Comparison of ENCODE assay signal across 19 cellular contexts in the genomic region with DNA sequence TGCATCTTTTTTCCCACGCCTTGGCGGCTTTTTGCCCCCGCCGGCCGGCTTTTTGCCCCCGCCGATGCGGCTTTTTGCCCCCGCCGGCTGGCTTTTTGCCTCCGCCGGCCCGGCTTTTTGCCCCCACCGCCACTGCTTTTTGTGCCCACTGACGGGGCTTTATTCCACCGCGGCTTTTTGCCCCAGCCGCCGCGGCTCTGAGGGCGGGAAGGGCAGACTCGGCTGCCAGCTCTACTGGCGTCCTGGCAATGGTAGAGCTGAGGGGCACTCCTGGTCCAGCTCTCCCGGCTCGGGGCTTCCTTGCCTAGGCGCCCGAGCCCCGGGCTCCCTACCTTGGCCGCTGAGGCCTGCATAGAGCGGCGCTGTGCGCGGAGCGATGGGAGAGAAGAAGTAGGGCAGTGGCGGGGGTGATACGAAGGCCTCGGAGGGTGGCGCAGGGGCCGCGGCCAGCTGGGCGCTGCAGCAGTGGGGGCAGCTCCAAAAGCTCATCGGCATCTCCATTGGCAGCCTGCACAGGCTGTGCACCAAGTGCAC.
DNase-seq lines count a peak whose midpoint lies in the region; ATAC-seq and TF ChIP-seq lines count a peak whose summit lies in the region.
"Had no signal": no experiment of that assay in that cellular context is flagged by ENCODE, and none has a peak within 500 bp of the region (broad histone marks: within the 10 kb centered on the region; RNA-seq: fewer than 3 reads in every experiment).

No MANE protein-coding gene starts in this region.

- intact Hi-C loops in activated CD4-positive, alpha-beta T cell treated with anti-CD3 and anti-CD28 coated beads, Interleukin-2, amount 10 ng/mL, durations not matched to agents 24 days and 14 days (cut with micrococcal nuclease), result no loop called here

- H3K27me3 ChIP-seq in SK-N-SH (ENCODE audit: insufficient read depth), result no peaks in the 10 kb centered on the region
- H3K27me3 ChIP-seq in osteoblast (ENCODE audit: insufficient read depth, low read length), result no peaks in the 10 kb centered on the region

- 56% methylated on average over 42 of the region's 42 CpGs for WGBS in SK-N-SH (ENCODE audit: low lambda C conversion rate)

- in situ Hi-C loops in GM13976 (cut with MboI; ENCODE audit: low sequenced_read_pairs, unreplicated experiment), result no loop called here

- ATAC-seq in SK-N-SH treated with all-trans-retinoic acid at 6 μM for 48 hours, result no peak
- ATAC-seq: GM23338 had no signal

- H3F3A ChIP-seq in SK-N-SH (replicated peaks; ENCODE audit: insufficient read depth), result no peaks in the 10 kb centered on the region

- no peak overlapping the region for H3K27ac Mint-ChIP-seq in activated CD4-positive, alpha-beta T cell treated with anti-CD3 and anti-CD28 coated beads, Interleukin-2, amount 10 ng/mL, durations not matched to agents 24 days and 14 days
- H3K27ac Mint-ChIP-seq: CD4-positive, alpha-beta T cell; GM23338; H9 had no signal

- no peaks in the 10 kb centered on the region for H3K27me3 Mint-ChIP-seq in activated CD4-positive, alpha-beta T cell treated with anti-CD3 and anti-CD28 coated beads, Interleukin-2, amount 10 ng/mL, durations not matched to agents 24 days and 14 days
- H3K27me3 Mint-ChIP-seq: CD4-positive, alpha-beta T cell had no signal

- no peaks in the 10 kb centered on the region for H3K36me3 ChIP-seq in SK-N-SH (replicated peaks in 1 of 2; ENCODE audit: control insufficient read depth in 1 of 2, insufficient read depth in 2 of 2, low read length in 1 of 2)
- no peaks in the 10 kb centered on the region for H3K36me3 ChIP-seq in osteoblast (ENCODE audit: insufficient read depth, low read length)

- TF ChIP-seq CTCF in SK-N-SH (IDR thresholded peaks at IDR 0.05) (no peak), GM13976 (IDR thresholded peaks at IDR 0.05; ENCODE audit: borderline replicate concordance, control extremely low read depth, extremely low read depth, insufficient read depth, missing control alignments) (no peak), osteoblast (IDR thresholded peaks at IDR 0.05; ENCODE audit: extremely low read depth, low read depth, low read length) (no peak)

- H3K4me1 Mint-ChIP-seq in activated CD4-positive, alpha-beta T cell treated with anti-CD3 and anti-CD28 coated beads, Interleukin-2, amount 10 ng/mL, durations not matched to agents 24 days and 14 days, result no peaks in the 10 kb centered on the region
- H3K4me1 Mint-ChIP-seq: GM23338, H9 had no signal

- CTCF ChIA-PET in SK-N-SH (lab: Yijun Ruan, JAX), result no interaction called here

- no peaks in the 10 kb centered on the region for H3K4me1 ChIP-seq in SK-N-SH (ENCODE audit: control insufficient read depth in 1 of 2, insufficient read depth in 2 of 2, low read depth in 1 of 2, low read length in 1 of 2)
- H3K4me1 ChIP-seq in osteoblast (ENCODE audit: insufficient read depth, low read length), result no peaks in the 10 kb centered on the region

- H3K4me3 ChIP-seq in SK-N-SH (ENCODE audit: low read depth in 2 of 2, low read length in 1 of 2) (no peak overlapping the region), osteoblast (ENCODE audit: insufficient read depth, low read length) (no peak overlapping the region)
- H3K4me3 ChIP-seq: GM23338 had no signal

- H3K9me3 Mint-ChIP-seq in activated CD4-positive, alpha-beta T cell treated with anti-CD3 and anti-CD28 coated beads, Interleukin-2, amount 10 ng/mL, durations not matched to agents 24 days and 14 days, result peaks cover 24% of the 10 kb centered on the region

- peaks cover 5% of the 10 kb centered on the region for H3K36me3 Mint-ChIP-seq in activated CD4-positive, alpha-beta T cell treated with anti-CD3 and anti-CD28 coated beads, Interleukin-2, amount 10 ng/mL, durations not matched to agents 24 days and 14 days (ENCODE audit: low read depth)

- POLR2A ChIA-PET in SK-N-SH (lab: Yijun Ruan, JAX), result no interaction called here

- H3K9me3 ChIP-seq in SK-N-SH (no peaks in the 10 kb centered on the region), osteoblast (ENCODE audit: low read depth, low read length) (no peaks in the 10 kb centered on the region)

- no peak for TF ChIP-seq EP300 in SK-N-SH (IDR thresholded peaks at IDR 0.05; ENCODE audit: borderline replicate concordance in 1 of 2, low read depth in 1 of 2, low read length in 1 of 2)

- H3K79me2 ChIP-seq in SK-N-SH (ENCODE audit: insufficient read depth) (no peaks in the 10 kb centered on the region), osteoblast (ENCODE audit: insufficient read depth, low read length) (no peaks in the 10 kb centered on the region)

- H4K20me1 ChIP-seq in SK-N-SH (ENCODE audit: insufficient read depth) (no peaks in the 10 kb centered on the region), osteoblast (ENCODE audit: insufficient read depth, low read length) (no peaks in the 10 kb centered on the region)

- H3K9me2 ChIP-seq in SK-N-SH, result no peaks in the 10 kb centered on the region

- H2AFZ ChIP-seq in SK-N-SH (ENCODE audit: low read depth) (no peak overlapping the region), osteoblast (ENCODE audit: low read length) (no peak overlapping the region)
- H2AFZ ChIP-seq: GM23338 had no signal

- H3K27ac ChIP-seq in SK-N-SH (ENCODE audit: low read depth in 2 of 2, low read length in 1 of 2) (no peak overlapping the region), osteoblast (ENCODE audit: low read depth, low read length) (no peak overlapping the region)
- H3K27ac ChIP-seq: 22Rv1 had no signal

- H3K9ac ChIP-seq in SK-N-SH, result no peak overlapping the region

- peak; percentile 1 for DNase-seq in SK-N-SH
- DNase-seq in GM13976 (ENCODE audit: low spot score), result peak; percentile 6
- DNase-seq in osteoblast (ENCODE audit: insufficient read length, low spot score, missing footprints), result peak; percentile 14
- DNase-seq in activated CD4-positive, alpha-beta T cell treated with anti-CD3 and anti-CD28 coated beads, Interleukin-2, amount 10 ng/mL, durations not matched to agents 24 days and 14 days, result no peak
- no peak for DNase-seq in NCI-H1092 treated with DMSO at 0.1 percent for 48 hours (lab: John Stamatoyannopoulos, UW)
- no peak for DNase-seq in effector CD8-positive, alpha-beta T cell (lab: John Stamatoyannopoulos, UW)
- no peak for DNase-seq in activated CD4-positive, alpha-beta T cell treated with anti-CD3 and anti-CD28 coated beads, Interleukin-2, amount 50 U/mL, for 1 hour
- DNase-seq: C1 segment of cervical spinal cord; Calu3; CD4-positive, alpha-beta T cell; DMS79 treated with DMSO at 0.1 percent for 48 hours; EL; GDM1; H9; IMR-90; KBM-7 had no signal

- TF ChIP-seq RAD21 in SK-N-SH (IDR thresholded peaks at IDR 0.05; ENCODE audit: low read length), result no peak

- H3K4me3 Mint-ChIP-seq in activated CD4-positive, alpha-beta T cell treated with anti-CD3 and anti-CD28 coated beads, Interleukin-2, amount 10 ng/mL, durations not matched to agents 24 days and 14 days, result no peak overlapping the region
- H3K4me3 Mint-ChIP-seq: CD4-positive, alpha-beta T cell; GM23338; H9 had no signal

- H3K4me2 ChIP-seq in SK-N-SH (no peak overlapping the region), osteoblast (ENCODE audit: insufficient read depth, low read length) (no peak overlapping the region)
- H3K4me2 ChIP-seq: GM23338 had no signal

TF ChIP-seq in SK-N-SH, 30 proteins besides CTCF, POLR2A, EP300 and RAD21 (continues in another document):
- no peak for TF ChIP-seq SMC3 (IDR thresholded peaks at IDR 0.05; ENCODE audit: low read depth, low read length)
- no peak for TF ChIP-seq IRF3 (IDR thresholded peaks at IDR 0.05; ENCODE audit: low read depth, low read length)
- TF ChIP-seq TCF12 (IDR thresholded peaks at IDR 0.05), result no peak
- TF ChIP-seq EZH2phosphoT487 (IDR thresholded peaks at IDR 0.05; ENCODE audit: borderline replicate concordance, low read depth), result no peak
- no peak for TF ChIP-seq MXI1 (IDR thresholded peaks at IDR 0.05; ENCODE audit: low read depth, low read length)
- TF ChIP-seq, protein P1, sequence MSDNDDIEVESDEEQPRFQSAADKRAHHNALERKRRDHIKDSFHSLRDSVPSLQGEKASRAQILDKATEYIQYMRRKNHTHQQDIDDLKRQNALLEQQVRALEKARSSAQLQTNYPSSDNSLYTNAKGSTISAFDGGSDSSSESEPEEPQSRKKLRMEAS (IDR thresholded peaks at IDR 0.05; ENCODE audit: low read depth), result no peak
- TF ChIP-seq NRF1 (IDR thresholded peaks at IDR 0.05; ENCODE audit: low read depth, low read length), result no peak
- TF ChIP-seq NFIC (IDR thresholded peaks at IDR 0.05; ENCODE audit: borderline replicate concordance), result no peak

TF ChIP-seq in SK-N-SH treated with all-trans-retinoic acid at 6 μM for 48 hours, 23 proteins besides CTCF, POLR2A, EP300 and RAD21 (continues in another document):
- TF ChIP-seq PATZ1 (CRISPR knock-in tag; IDR thresholded peaks at IDR 0.05; ENCODE audit: borderline replicate concordance) (no peak), ISL1 (CRISPR knock-in tag; IDR thresholded peaks at IDR 0.05) (no peak), ESRRG (CRISPR knock-in tag; IDR thresholded peaks at IDR 0.05) (no peak), BACH2 (CRISPR knock-in tag; IDR thresholded peaks at IDR 0.05; ENCODE audit: borderline replicate concordance) (no peak), RARB (CRISPR knock-in tag; IDR thresholded peaks at IDR 0.05) (no peak), TOX (CRISPR knock-in tag; IDR thresholded peaks at IDR 0.05; ENCODE audit: borderline replicate concordance) (no peak), ZNF70 (CRISPR knock-in tag; IDR thresholded peaks at IDR 0.05) (no peak), TCF4 (CRISPR knock-in tag; IDR thresholded peaks at IDR 0.05; ENCODE audit: borderline replicate concordance) (no peak)

Comparison
In these comparisons a context has a peak if more than half of its experiments do, and no peak if none do; other contexts are left out.
1. DNase-seq: peak in SK-N-SH (single experiment), GM13976 (single experiment) and osteoblast (single experiment); none in activated CD4-positive, alpha-beta T cell treated with anti-CD3 and anti-CD28 coated beads, Interleukin-2, amount 10 ng/mL, durations not matched to agents 24 days and 14 days (single experiment), NCI-H1092 treated with DMSO at 0.1 percent for 48 hours (single experiment), effector CD8-positive, alpha-beta T cell (single experiment) and activated CD4-positive, alpha-beta T cell treated with anti-CD3 and anti-CD28 coated beads, Interleukin-2, amount 50 U/mL, for 1 hour (single experiment).